Comparison of ENCODE assay signal across 9 cellular contexts in genomic region chr15:64857421-64857820, GRCh38. TPM values are rescaled to one million over a fixed set of nuclear protein-coding genes. Genes with fewer than 3 reads are reported as not detected.
DNase-seq lines count a peak whose midpoint lies in the region; ATAC-seq and TF ChIP-seq lines count a peak whose summit lies in the region.
"Had no signal": no experiment of that assay in that cellular context is flagged by ENCODE, and none has a peak within 500 bp of the region (broad histone marks: within the 10 kb centered on the region; RNA-seq: fewer than 3 reads in every experiment).

No MANE protein-coding gene starts in this region.

- no peak for DNase-seq in activated T-cell treated with anti-CD3 and anti-CD28 coated beads, Interleukin-2, amount 50 U/mL, for 24 hours
- DNase-seq in activated T-cell treated with anti-CD3 and anti-CD28 coated beads, Interleukin-2, amount 50 U/mL, for 4 hours: no peak
- no peak for DNase-seq in memory B cell (ENCODE audit: low spot score in 2 of 2)
- no peak for DNase-seq in type B pancreatic cell (ENCODE audit: extremely low spot score, unreplicated experiment)
- DNase-seq in DMS79 treated with DMSO at 0.1 percent for 48 hours (lab: John Stamatoyannopoulos, UW): no peak
- no peak for DNase-seq in OCI-M2 (lab: John Stamatoyannopoulos, UW; ENCODE audit: unreplicated experiment)
- DNase-seq: activated naive CD4-positive, alpha-beta T cell had no signal

- no peak overlapping the region for H3K4me3 Mint-ChIP-seq in activated T-cell treated with anti-CD3 and anti-CD28 coated beads, Interleukin-2, amount 50 U/mL, for 24 hours
- H3K4me3 Mint-ChIP-seq in activated T-cell treated with anti-CD3 and anti-CD28 coated beads, Interleukin-2, amount 50 U/mL, for 4 hours: no peak overlapping the region
- H3K4me3 Mint-ChIP-seq in memory B cell (no peak overlapping the region), type B pancreatic cell (no peak overlapping the region)

- H3K9me3 Mint-ChIP-seq in activated T-cell treated with anti-CD3 and anti-CD28 coated beads, Interleukin-2, amount 50 U/mL, for 24 hours: no peaks in the 10 kb centered on the region
- H3K9me3 Mint-ChIP-seq in activated T-cell treated with anti-CD3 and anti-CD28 coated beads, Interleukin-2, amount 50 U/mL, for 4 hours: no peaks in the 10 kb centered on the region
- H3K9me3 Mint-ChIP-seq in memory B cell (no peaks in the 10 kb centered on the region), type B pancreatic cell (no peaks in the 10 kb centered on the region)

- H3K36me3 Mint-ChIP-seq in activated T-cell treated with anti-CD3 and anti-CD28 coated beads, Interleukin-2, amount 50 U/mL, for 24 hours (ENCODE audit: low read depth): peaks cover 92% of the 10 kb centered on the region
- H3K36me3 Mint-ChIP-seq in activated T-cell treated with anti-CD3 and anti-CD28 coated beads, Interleukin-2, amount 50 U/mL, for 4 hours (ENCODE audit: insufficient read depth): peaks cover 10% of the 10 kb centered on the region
- H3K36me3 Mint-ChIP-seq in memory B cell (peaks cover 35% of the 10 kb centered on the region), type B pancreatic cell (peaks cover 7% of the 10 kb centered on the region)

- peaks cover 45% of the 10 kb centered on the region for H3K4me1 Mint-ChIP-seq in activated T-cell treated with anti-CD3 and anti-CD28 coated beads, Interleukin-2, amount 50 U/mL, for 24 hours (ENCODE audit: low read depth)
- H3K4me1 Mint-ChIP-seq in activated T-cell treated with anti-CD3 and anti-CD28 coated beads, Interleukin-2, amount 50 U/mL, for 4 hours (ENCODE audit: low read depth): peaks cover 48% of the 10 kb centered on the region
- H3K4me1 Mint-ChIP-seq in memory B cell: peaks cover 42% of the 10 kb centered on the region
- H3K4me1 Mint-ChIP-seq in type B pancreatic cell (ENCODE audit: unreplicated experiment): peaks cover 37% of the 10 kb centered on the region

- H3K27ac Mint-ChIP-seq in activated T-cell treated with anti-CD3 and anti-CD28 coated beads, Interleukin-2, amount 50 U/mL, for 24 hours: peak overlapping the region; percentile 74
- H3K27ac Mint-ChIP-seq in memory B cell (peak overlapping the region; percentile 79), type B pancreatic cell (peak overlapping the region; percentile 70)

- ATAC-seq in activated T-cell treated with anti-CD3 and anti-CD28 coated beads, Interleukin-2, amount 50 U/mL, for 4 hours: no peak
- ATAC-seq in memory B cell (ENCODE audit: low read depth): no peak
- ATAC-seq in HG02938 (IDR thresholded peaks at IDR 0.05; ENCODE audit: unreplicated experiment): no peak

- no peaks in the 10 kb centered on the region for H3K27me3 Mint-ChIP-seq in activated T-cell treated with anti-CD3 and anti-CD28 coated beads, Interleukin-2, amount 50 U/mL, for 24 hours
- no peaks in the 10 kb centered on the region for H3K27me3 Mint-ChIP-seq in activated T-cell treated with anti-CD3 and anti-CD28 coated beads, Interleukin-2, amount 50 U/mL, for 4 hours (ENCODE audit: low read depth)
- H3K27me3 Mint-ChIP-seq in memory B cell: no peaks in the 10 kb centered on the region
- H3K27me3 Mint-ChIP-seq in type B pancreatic cell: no peaks in the 10 kb centered on the region

- H3K27ac ChIP-seq in cingulate gyrus (ENCODE audit: low read depth, low read length): peak overlapping the region; percentile 94

- TF ChIP-seq CTCF in type B pancreatic cell (conservative IDR thresholded peaks at IDR 0.05): no peak

RNA-seq across cellular contexts. Expression of gene PLEKHO2, which starts 15.7 kb away (rescaled TPM):
- 10 to 100 TPM in 2 of 3 donors, 1 to 10 TPM in 1; 9.3 to 14.2 (median 13.0) TPM for total RNA-seq in activated T-cell treated with anti-CD3 and anti-CD28 coated beads, Interleukin-2, amount 50 U/mL, for 4 hours
- total RNA-seq in type B pancreatic cell (ENCODE audit: low replicate concordance): 10.1 and 11.2 TPM in 2 replicates

RNA-seq across cellular contexts. Expression of gene PIF1, which starts 32.0 kb away (rescaled TPM):
- total RNA-seq in activated T-cell treated with anti-CD3 and anti-CD28 coated beads, Interleukin-2, amount 50 U/mL, for 4 hours: 1 to 10 TPM; 1.5 to 2.2 (median 1.6) TPM
- 8.0 and 30.5 TPM in 2 replicates for total RNA-seq in type B pancreatic cell (ENCODE audit: low replicate concordance)

RNA-seq across cellular contexts. Expression of gene ANKDD1A, which starts 54.3 kb away (rescaled TPM):
- 1 to 10 TPM in 2 of 3 donors, under 1 TPM in 1; 0.63 to 2.4 (median 1.4) TPM for total RNA-seq in activated T-cell treated with anti-CD3 and anti-CD28 coated beads, Interleukin-2, amount 50 U/mL, for 4 hours
- 2.3 and 3.2 TPM in 2 replicates for total RNA-seq in type B pancreatic cell (ENCODE audit: low replicate concordance)
